Comparison of ENCODE assay signal across 28 cellular contexts in the genomic region with DNA sequence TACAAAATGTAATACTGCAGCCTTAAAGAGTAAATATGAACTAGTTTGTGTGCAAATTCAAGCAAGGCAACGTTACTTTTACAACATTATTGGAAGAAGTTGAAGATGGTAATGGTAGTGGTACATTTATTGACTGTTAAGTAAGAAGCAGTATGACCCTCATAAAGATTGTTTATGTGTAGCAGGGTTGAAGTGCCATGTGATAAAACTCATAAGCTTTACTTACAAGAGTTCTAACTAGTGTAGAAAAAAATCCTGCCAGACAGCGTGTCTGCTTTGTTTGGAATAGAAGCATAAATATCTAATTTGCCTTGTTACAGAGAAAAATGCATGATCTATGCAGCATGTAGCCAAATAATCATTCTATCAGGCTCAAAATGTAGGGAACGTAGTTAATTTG.
"Had no signal": no experiment of that assay in that cellular context is flagged by ENCODE, and none has a peak within 500 bp of the region (broad histone marks: within the 10 kb centered on the region; RNA-seq: fewer than 3 reads in every experiment).

No MANE protein-coding gene starts in this region.

- H3K27ac ChIP-seq: esophagus muscularis mucosa, WERI-Rb-1 had no signal

- H3K9me3 Mint-ChIP-seq: activated B cell treated with CpG ODN at 0.5 μM for 24 hours; activated CD8-positive, alpha-beta T cell treated with anti-CD3 and anti-CD28 coated beads for 36 hours; activated T-cell treated with anti-CD3 and anti-CD28 coated beads, Interleukin-2, amount 50 U/mL, for 4 hours; activated T-helper 17 cell treated with anti-CD3 and anti-CD28 coated beads, Interleukin-2, amount 50 U/mL, for 72 hours; effector memory CD8-positive, alpha-beta T cell; T-helper 2 cell treated with Interferon-gamma antibody and Interleukin-4, amounts not matched to agents 5 μg/mL and 100 μg/mL, for 36 hours had no signal

- H3K27ac Mint-ChIP-seq: activated B cell treated with CpG ODN at 0.5 μM for 24 hours; activated CD8-positive, alpha-beta T cell treated with anti-CD3 and anti-CD28 coated beads for 36 hours; activated naive CD8-positive, alpha-beta T cell; activated T-helper 17 cell treated with anti-CD3 and anti-CD28 coated beads, Interleukin-2, amount 50 U/mL, for 72 hours; effector memory CD8-positive, alpha-beta T cell; T-helper 17 cell; T-helper 2 cell treated with Interferon-gamma antibody and Interleukin-4, amounts not matched to agents 5 μg/mL and 100 μg/mL, for 36 hours had no signal

- DNase-seq: activated B cell treated with CpG ODN at 0.5 μM for 24 hours; activated CD4-positive, alpha-beta T cell treated with anti-CD3 and anti-CD28 coated beads for 48 hours; activated CD4-positive, alpha-beta T cell treated with anti-CD3 and anti-CD28 coated beads, Interleukin-2, amount 50 U/mL, for 1 hour; activated CD4-positive, alpha-beta T cell treated with anti-CD3 and anti-CD28 coated beads, Interleukin-2, amount 50 U/mL, for 48 hours; activated CD8-positive, alpha-beta memory T cell treated with anti-CD3 and anti-CD28 coated beads for 24 hours; activated CD8-positive, alpha-beta T cell treated with anti-CD3 and anti-CD28 coated beads for 36 hours; activated effector memory CD4-positive, alpha-beta T cell treated with Interleukin-2 at 50 U/mL for 16 hours; activated gamma-delta T cell treated with Interleukin-2 at 50 U/mL for 16 hours; activated naive CD4-positive, alpha-beta T cell treated with anti-CD3 and anti-CD28 coated beads, Interleukin-2, amount 50 U/mL, for 16 hours; activated naive CD4-positive, alpha-beta T cell treated with Interleukin-2 at 50 U/mL for 16 hours; activated T-cell treated with anti-CD3 and anti-CD28 coated beads, Interleukin-2, amount 50 U/mL, for 4 hours; amniotic stem cell; anterior cingulate cortex; caudate nucleus; cortex of kidney; dermis blood vessel endothelial cell; effector CD4-positive, alpha-beta T cell; effector memory CD8-positive, alpha-beta T cell; erythroblast; foreskin fibroblast; T-helper 1 cell; T-helper 17 cell; T1000; WERI-Rb-1 had no signal

- H3K4me1 Mint-ChIP-seq: activated T-helper 17 cell treated with anti-CD3 and anti-CD28 coated beads, Interleukin-2, amount 50 U/mL, for 72 hours had no signal

- H3K27me3 Mint-ChIP-seq: activated B cell treated with CpG ODN at 0.5 μM for 24 hours; activated CD8-positive, alpha-beta T cell treated with anti-CD3 and anti-CD28 coated beads for 36 hours; activated naive CD8-positive, alpha-beta T cell; activated T-helper 17 cell treated with anti-CD3 and anti-CD28 coated beads, Interleukin-2, amount 50 U/mL, for 72 hours; effector memory CD8-positive, alpha-beta T cell; T-helper 17 cell had no signal

- H3K9me3 ChIP-seq: esophagus muscularis mucosa had no signal

- H3K36me3 ChIP-seq: esophagus muscularis mucosa, WERI-Rb-1 had no signal

- H3K27me3 ChIP-seq: esophagus muscularis mucosa had no signal

- H3K4me3 ChIP-seq: esophagus muscularis mucosa had no signal

- H3K4me3 Mint-ChIP-seq: activated B cell treated with CpG ODN at 0.5 μM for 24 hours; activated CD8-positive, alpha-beta T cell treated with anti-CD3 and anti-CD28 coated beads for 36 hours; activated naive CD8-positive, alpha-beta T cell; activated T-cell treated with anti-CD3 and anti-CD28 coated beads, Interleukin-2, amount 50 U/mL, for 4 hours; activated T-helper 17 cell treated with anti-CD3 and anti-CD28 coated beads, Interleukin-2, amount 50 U/mL, for 72 hours; effector memory CD8-positive, alpha-beta T cell; T-helper 17 cell; T-helper 2 cell treated with Interferon-gamma antibody and Interleukin-4, amounts not matched to agents 5 μg/mL and 100 μg/mL, for 36 hours had no signal
